9 cellular contexts compared by ENCODE assay signal in the genomic region with DNA sequence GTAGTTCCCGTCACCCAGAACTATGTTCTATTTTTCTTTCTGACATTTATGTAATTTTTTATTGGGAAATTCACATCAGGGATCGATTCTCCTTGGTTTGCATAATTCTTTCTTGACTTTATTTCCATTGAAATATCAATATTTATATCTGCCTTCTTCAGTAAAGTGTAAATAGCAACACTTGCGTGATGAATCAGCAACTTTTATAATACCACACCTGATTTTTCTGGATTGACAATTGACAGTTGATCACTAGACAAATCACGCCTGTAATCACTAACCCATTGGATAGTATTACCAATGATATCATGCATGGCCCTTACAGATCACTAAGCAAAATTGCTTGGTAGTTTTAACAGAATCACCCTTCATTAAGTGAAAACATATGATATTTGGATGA.
"Had no signal": no experiment of that assay in that cellular context is flagged by ENCODE, and none has a peak within 500 bp of the region (broad histone marks: within the 10 kb centered on the region; RNA-seq: fewer than 3 reads in every experiment).

No MANE protein-coding gene starts in this region.

- H3K9me3 ChIP-seq: HAP-1 had no signal

- H2AFZ ChIP-seq: GM23248 had no signal

- H3K4me2 ChIP-seq: KMS-11 had no signal

- DNase-seq: GM23248, GOT3, H7, HFFc6, KBM-7 had no signal

- H3K36me3 ChIP-seq: HAP-1 had no signal

- H3K9ac ChIP-seq: GM23248, KMS-11 had no signal

- ATAC-seq: HCT116 had no signal

- H3K27ac ChIP-seq: GM23248, HL-60, KMS-11 had no signal

- H3K4me3 ChIP-seq: GM23248, HAP-1 had no signal

- H3K4me1 ChIP-seq: HAP-1 had no signal
